ENCODE assay signal across 9 cellular contexts in the genomic region with DNA sequence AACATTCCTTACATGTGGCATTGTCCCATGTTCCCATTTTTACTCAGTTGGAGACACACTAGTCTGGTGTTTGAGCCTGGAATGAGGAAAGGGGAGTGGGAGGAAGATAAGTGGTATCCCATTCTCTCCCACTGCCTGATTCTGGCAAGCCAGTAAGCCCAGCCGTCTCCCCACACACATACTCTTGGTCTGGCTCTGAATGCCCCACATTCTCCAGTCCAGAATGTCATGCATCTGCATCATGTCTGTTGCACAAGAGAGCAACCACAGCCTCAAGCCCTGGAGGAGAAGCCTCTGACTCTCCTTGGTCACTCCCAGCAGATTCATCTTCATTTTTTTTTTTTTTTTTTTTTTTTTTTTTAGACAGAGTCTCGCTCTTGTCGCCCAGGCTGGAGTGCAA. TPM values are rescaled to one million over a fixed set of nuclear protein-coding genes. Genes with fewer than 3 reads are reported as not detected.
A peak's percentile ranks its signal among the peaks of the same experiment; 100 is the strongest.
DNase-seq lines count a peak whose midpoint lies in the region.
"Had no signal": no experiment of that assay in that cellular context is flagged by ENCODE, and none has a peak within 500 bp of the region (broad histone marks: within the 10 kb centered on the region; RNA-seq: fewer than 3 reads in every experiment).

No MANE protein-coding gene starts in this region.

- DNase-seq in GM04503 (ENCODE audit: low read depth), result peak; percentile 98
- DNase-seq in SKM-1 (lab: John Stamatoyannopoulos, UW; ENCODE audit: unreplicated experiment), result peak; percentile 36
- DNase-seq in glomerular visceral epithelial cell (ENCODE audit: extremely low spot score), result peak; percentile 88
- no peak for DNase-seq in activated naive CD4-positive, alpha-beta T cell treated with anti-CD3 and anti-CD28 coated beads, Interleukin-2, amount 50 U/mL, for 16 hours
- no peak for DNase-seq in CD8-positive, alpha-beta memory T cell
- no peak for DNase-seq in NCI-H446 treated with DMSO at 0.1 percent for 48 hours (lab: John Stamatoyannopoulos, UW)
- DNase-seq in ecto neural progenitor cell (ENCODE audit: low spot score), result no peak

- H3K9ac ChIP-seq in skeletal muscle satellite cell (ENCODE audit: low read depth, low read length), result peak overlapping the region; percentile 38

- H3K36me3 ChIP-seq in skeletal muscle satellite cell (ENCODE audit: insufficient read depth, low read length), result peaks cover 6% of the 10 kb centered on the region
- no peaks in the 10 kb centered on the region for H3K36me3 ChIP-seq in CD8-positive, alpha-beta memory T cell (ENCODE audit: insufficient read depth, low read length)

- H3K27me3 Mint-ChIP-seq in CD8-positive, alpha-beta memory T cell, result peaks cover 5 to 10% of the 10 kb centered on the region in 2 donors

- no peak overlapping the region for H3K27ac Mint-ChIP-seq in CD8-positive, alpha-beta memory T cell
- H3K27ac Mint-ChIP-seq: activated T-helper 2 cell treated with anti-CD3 and anti-CD28 coated beads, Interferon-gamma antibody, Interleukin-2, Interleukin-4, amounts not matched to agents 10 μg/mL and 5 μg/mL and 100 μg/mL, durations not matched to agents 14 hours and 24 hours and 36 hours had no signal

- no peak overlapping the region for H3K27ac ChIP-seq in CD8-positive, alpha-beta memory T cell (ENCODE audit: low read depth, low read length)

- peak overlapping the region; percentile 4 for H3K4me2 ChIP-seq in skeletal muscle satellite cell (ENCODE audit: low read length)

- H3K36me3 Mint-ChIP-seq in CD8-positive, alpha-beta memory T cell, result peaks cover 0 to 4% (median 3%) of the 10 kb centered on the region in 3 donors

- no peaks in the 10 kb centered on the region for H3K9me3 ChIP-seq in skeletal muscle satellite cell (replicated peaks; ENCODE audit: low read length)
- H3K9me3 ChIP-seq in CD8-positive, alpha-beta memory T cell (ENCODE audit: low read length), result no peaks in the 10 kb centered on the region

- no peak overlapping the region for H3K4me3 Mint-ChIP-seq in CD8-positive, alpha-beta memory T cell

- no peak overlapping the region for H3K4me3 ChIP-seq in skeletal muscle satellite cell (ENCODE audit: low read length)
- H3K4me3 ChIP-seq in CD8-positive, alpha-beta memory T cell (ENCODE audit: low read length), result no peak overlapping the region

- no peaks in the 10 kb centered on the region for H3K4me1 Mint-ChIP-seq in CD8-positive, alpha-beta memory T cell

- no peaks in the 10 kb centered on the region for H3K9me3 Mint-ChIP-seq in CD8-positive, alpha-beta memory T cell
- H3K9me3 Mint-ChIP-seq: activated T-helper 2 cell treated with anti-CD3 and anti-CD28 coated beads, Interferon-gamma antibody, Interleukin-2, Interleukin-4, amounts not matched to agents 10 μg/mL and 5 μg/mL and 100 μg/mL, durations not matched to agents 14 hours and 24 hours and 36 hours had no signal

- H3K27me3 ChIP-seq in skeletal muscle satellite cell (ENCODE audit: control insufficient read depth, insufficient read depth, low read length), result no peaks in the 10 kb centered on the region
- H3K27me3 ChIP-seq in CD8-positive, alpha-beta memory T cell (ENCODE audit: insufficient read depth, low read length, poor library complexity, severe bottlenecking), result no peaks in the 10 kb centered on the region

- H3K4me1 ChIP-seq in skeletal muscle satellite cell (ENCODE audit: control insufficient read depth, insufficient read depth, low read length), result peaks cover 7% of the 10 kb centered on the region
- H3K4me1 ChIP-seq in CD8-positive, alpha-beta memory T cell (ENCODE audit: insufficient read depth, low read length), result no peaks in the 10 kb centered on the region

- CTCF ChIA-PET in CD8-positive, alpha-beta memory T cell (lab: Charles Lee), result no interaction called here

- POLR2A ChIA-PET in CD8-positive, alpha-beta memory T cell (lab: Charles Lee), result no interaction called here

RNA-seq across cellular contexts. Expression of a gene that starts 48.0 kb away (rescaled TPM):
- total RNA-seq in skeletal muscle satellite cell (2012; rRNA removed), result 15.2 and 19.9 TPM in 2 replicates
- total RNA-seq in CD8-positive, alpha-beta memory T cell, result 1 to 10 TPM; 8.9 to 9.7 TPM
- 5.5 TPM for polyA plus RNA-seq in CD8-positive, alpha-beta memory T cell

Comparison
In these comparisons a context has a peak if more than half of its experiments do, and no peak if none do; other contexts are left out.
1. DNase-seq: peak in GM04503 (single experiment), SKM-1 (single experiment) and glomerular visceral epithelial cell (single experiment); none in activated naive CD4-positive, alpha-beta T cell treated with anti-CD3 and anti-CD28 coated beads, Interleukin-2, amount 50 U/mL, for 16 hours (single experiment), CD8-positive, alpha-beta memory T cell (0 of 5), NCI-H446 treated with DMSO at 0.1 percent for 48 hours (single experiment) and ecto neural progenitor cell (single experiment).